Comparison of ENCODE assay signal across 27 cellular contexts in genomic region chr6:21085206-21085605, GRCh38.
"Had no signal": no experiment of that assay in that cellular context is flagged by ENCODE, and none has a peak within 500 bp of the region (broad histone marks: within the 10 kb centered on the region; RNA-seq: fewer than 3 reads in every experiment).

No MANE protein-coding gene starts in this region.

- H3K27me3 ChIP-seq: brain microvascular endothelial cell, gastroesophageal sphincter, hepatocyte, pancreas, upper lobe of left lung had no signal

- H3K36me3 ChIP-seq: brain microvascular endothelial cell, gastroesophageal sphincter, left ventricle myocardium inferior, pancreas, prostate gland, thoracic aorta, upper lobe of left lung had no signal

- H3K27ac ChIP-seq: brain microvascular endothelial cell, gastroesophageal sphincter, hepatocyte, left ventricle myocardium inferior, pancreas, prostate gland, skin epidermis, thoracic aorta, upper lobe of left lung had no signal

- FAIRE-seq: astrocyte, endothelial cell of umbilical vein, pancreas had no signal

- H3K4me3 ChIP-seq: gastroesophageal sphincter, hepatocyte, left ventricle myocardium inferior, pancreas, prostate gland, skin epidermis, thoracic aorta, upper lobe of left lung had no signal

- ATAC-seq: activated CD8-positive, alpha-beta T cell treated with anti-CD3 and anti-CD28 coated beads for 36 hours; activated T-cell treated with anti-CD3 and anti-CD28 coated beads, Interleukin-2, amount 50 U/mL, for 4 hours; activated T-helper 17 cell treated with anti-CD3 and anti-CD28 coated beads, Interleukin-2, amount 50 U/mL, for 72 hours; gastroesophageal sphincter; pancreas; sciatic nerve; stimulated activated naive CD8-positive, alpha-beta T cell treated with anti-CD3 and anti-CD28 coated beads, Interleukin-15, Interleukin-2, amounts not matched to agents 100 U/mL and 50 U/mL, for 24 hours; WTC11 had no signal

- H3K4me1 ChIP-seq: gastroesophageal sphincter, left ventricle myocardium inferior, pancreas, prostate gland, upper lobe of left lung had no signal

- H3K9me3 ChIP-seq: gastroesophageal sphincter, left ventricle myocardium inferior, pancreas, prostate gland, thoracic aorta, upper lobe of left lung had no signal

- DNase-seq: activated CD4-positive, alpha-beta T cell treated with anti-CD3 and anti-CD28 coated beads, Interleukin-2, amount 50 U/mL, for 1 hour; activated CD8-positive, alpha-beta T cell treated with anti-CD3 and anti-CD28 coated beads for 36 hours; activated gamma-delta T cell treated with Interleukin-2 at 50 U/mL for 16 hours; activated naive CD4-positive, alpha-beta T cell treated with anti-CD3 and anti-CD28 coated beads, Interleukin-2, amount 50 U/mL, for 16 hours; activated T-cell treated with anti-CD3 and anti-CD28 coated beads, Interleukin-2, amount 50 U/mL, for 4 hours; amniotic stem cell; brain microvascular endothelial cell; caudate nucleus; islet precursor cell; left ventricle myocardium inferior; nucleus accumbens; pancreas; retina; stimulated activated CD4-positive, alpha-beta T cell treated with anti-CD3 and anti-CD28 coated beads, Interleukin-12 subunit alpha, Interleukin-12 subunit beta, amount 100 ng/mL, for 4 hours; stimulated activated CD4-positive, alpha-beta T cell treated with anti-CD3 and anti-CD28 coated beads, Interleukin-4, amount 100 ng/mL, for 1 hour; stimulated activated naive CD8-positive, alpha-beta T cell treated with anti-CD3 and anti-CD28 coated beads, Interleukin-15, Interleukin-2, amounts not matched to agents 100 U/mL and 50 U/mL, for 24 hours; upper lobe of left lung had no signal
